In the genomic region with DNA sequence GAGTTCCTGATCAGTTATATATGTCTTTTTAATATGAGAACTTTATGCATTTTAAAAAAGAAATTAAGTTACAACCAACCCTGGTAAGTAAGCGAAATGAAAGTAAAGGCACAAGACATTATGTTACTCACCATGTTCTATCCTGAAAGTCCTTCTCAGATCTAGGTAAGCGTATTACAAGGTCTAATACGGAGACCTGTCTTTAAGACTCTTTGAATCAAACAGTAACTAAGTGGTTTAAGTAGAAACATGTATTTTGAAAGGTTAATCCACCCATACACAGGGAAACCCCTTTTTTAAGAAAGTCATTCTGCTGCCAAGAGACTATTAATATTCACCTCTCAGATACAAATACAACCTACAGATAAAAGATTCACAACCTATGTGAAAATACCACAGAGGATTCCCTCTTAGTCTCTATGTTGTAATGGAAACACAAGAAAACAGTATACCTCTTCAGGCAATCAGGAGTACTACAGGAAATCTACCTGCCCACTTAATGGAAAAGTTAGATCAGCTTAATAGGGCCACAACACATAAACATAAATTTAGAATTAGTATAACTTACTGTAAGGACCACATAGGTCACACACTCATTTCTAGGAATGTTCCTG, we compare ENCODE assay signal across 8 cellular contexts.
A peak's percentile ranks its signal among the peaks of the same experiment; 100 is the strongest.
DNase-seq lines count a peak whose midpoint lies in the region; ATAC-seq lines count a peak whose summit lies in the region.

No MANE protein-coding gene starts in this region.

- no peak for DNase-seq in activated CD4-positive, CD25-positive, alpha-beta regulatory T cell (lab: John Stamatoyannopoulos, UW)
- DNase-seq in renal cortical epithelial cell (ENCODE audit: low read depth) (peak; percentile 16), COLO829 (ENCODE audit: low spot score) (no peak), NOMO-1 (lab: John Stamatoyannopoulos, UW; ENCODE audit: unreplicated experiment in 2 of 2) (no peak), dedifferentiated amniotic fluid mesenchymal stem cell (ENCODE audit: extremely low spot score) (no peak)

- peak; percentile 97 to 98 for ATAC-seq in activated CD4-positive, CD25-positive, alpha-beta regulatory T cell treated with anti-CD3 and anti-CD28 coated beads, Interleukin-2, amount 50 U/mL, for 24 hours
- peak; percentile 79 for ATAC-seq in GM21825 (IDR thresholded peaks at IDR 0.05; ENCODE audit: unreplicated experiment)
- peak; percentile 90 for ATAC-seq in HG03571 (IDR thresholded peaks at IDR 0.05; ENCODE audit: unreplicated experiment)
